Comparison of ENCODE assay signal across 8 cellular contexts in the genomic region with DNA sequence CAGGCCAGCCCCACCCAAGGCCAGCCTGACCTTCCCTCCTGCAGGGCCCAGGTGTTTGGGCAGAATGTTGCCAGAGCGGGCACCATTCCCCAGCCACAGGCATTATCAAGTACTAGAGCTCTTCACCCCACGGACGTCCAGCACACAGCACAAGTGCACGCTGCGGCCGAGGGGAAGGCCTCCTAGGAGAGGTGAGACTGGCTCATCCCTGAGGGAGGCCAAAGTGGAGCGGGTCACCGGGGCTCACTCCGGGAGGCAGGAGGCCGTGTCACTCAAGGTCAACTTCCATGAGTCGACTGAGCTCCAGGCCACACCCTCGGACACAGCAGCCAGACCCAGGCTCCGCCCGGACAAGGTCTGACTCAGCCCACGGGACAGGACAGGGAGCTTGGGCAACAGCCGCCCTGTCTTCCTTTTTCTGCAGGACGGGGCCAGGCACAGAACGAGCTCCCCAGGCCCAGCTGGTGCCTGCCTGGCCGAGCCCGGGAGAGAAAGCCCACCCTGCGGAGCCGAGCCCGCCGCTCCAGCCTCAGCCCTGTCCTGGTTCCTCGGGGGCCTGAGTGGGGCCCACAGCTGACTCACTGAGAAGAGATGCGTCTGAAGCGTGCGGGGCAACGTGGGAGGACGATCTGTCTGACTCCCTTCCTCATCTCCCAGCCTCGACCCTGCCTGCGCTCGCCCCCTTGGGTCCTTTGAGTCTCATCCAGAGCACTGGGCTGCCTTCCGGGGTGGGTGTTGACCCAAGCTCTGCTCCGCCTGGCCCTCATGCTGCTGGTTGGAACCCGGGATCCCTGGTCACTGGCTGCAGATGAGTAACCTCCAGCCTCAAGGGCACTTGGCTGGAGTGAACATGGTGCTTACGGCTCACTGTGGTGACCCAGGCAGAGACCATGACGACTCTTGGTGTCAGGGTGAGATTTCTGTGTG. TPM values are rescaled to one million over a fixed set of nuclear protein-coding genes. Genes with fewer than 3 reads are reported as not detected.
DNase-seq lines count a peak whose midpoint lies in the region; ATAC-seq and TF ChIP-seq lines count a peak whose summit lies in the region.

No MANE protein-coding gene starts in this region.

- ATAC-seq in GM19324 (IDR thresholded peaks at IDR 0.05; ENCODE audit: low FRiP score, unreplicated experiment) = no peak
- ATAC-seq in HG02571 (IDR thresholded peaks at IDR 0.05; ENCODE audit: unreplicated experiment) = no peak

- H3K27ac ChIP-seq in SJSA1 = no peak overlapping the region

- TF ChIP-seq CTCF in foreskin fibroblast (IDR thresholded peaks at IDR 0.05; ENCODE audit: low read depth, low read length) (no peak), GM20000 (IDR thresholded peaks at IDR 0.05; ENCODE audit: extremely low read depth, missing control alignments) (no peak)

- no peaks in the 10 kb centered on the region for H3K27me3 ChIP-seq in SJSA1 (replicated peaks)

- H3K9me3 ChIP-seq in SJSA1 (replicated peaks) = no peaks in the 10 kb centered on the region

- peak; percentile 91 for DNase-seq in EL
- peak; percentile 27 to 59 for DNase-seq in SJSA1 (ENCODE audit: low read depth in 1 of 2, low spot score in 2 of 2)
- DNase-seq in foreskin fibroblast = peak; percentile 93 to 96
- DNase-seq in pulmonary artery endothelial cell (ENCODE audit: low read depth, low spot score) = peak; percentile 45
- DNase-seq in GM20000 (ENCODE audit: low spot score) = no peak
- DNase-seq in cerebellum (ENCODE audit: low spot score) = no peak

- H3K36me3 ChIP-seq in SJSA1 = no peaks in the 10 kb centered on the region

- no peak overlapping the region for H3K4me3 ChIP-seq in SJSA1
- H3K4me3 ChIP-seq in foreskin fibroblast (ENCODE audit: low read depth in 1 of 2, low read length in 2 of 2) = peak overlapping the region; percentile 14 to 49

- peaks cover 7% of the 10 kb centered on the region for H3K4me1 ChIP-seq in SJSA1 (replicated peaks)

RNA-seq across cellular contexts. Expression of a gene that starts 1.6 kb away (rescaled TPM):
- not detected in 2 replicates for total RNA-seq in SJSA1 (2014; rRNA removed; shearing (Covaris generic))
- total RNA-seq in pulmonary artery endothelial cell = 1.1 and 4.5 TPM in 2 replicates
- total RNA-seq in cerebellum = 0.36 TPM

RNA-seq across cellular contexts. Expression of a gene that starts 13.0 kb away (rescaled TPM):
- 1.2 and 3.2 TPM in 2 replicates for total RNA-seq in SJSA1 (2014; rRNA removed; shearing (Covaris generic))
- total RNA-seq in pulmonary artery endothelial cell (6.3 and 13.5 TPM in 2 replicates), cerebellum (5.3 TPM)

RNA-seq across cellular contexts. Expression of a gene that starts 13.2 kb away (rescaled TPM):
- total RNA-seq in SJSA1 (2014; rRNA removed; shearing (Covaris generic)) = 29.9 and 87.6 TPM in 2 replicates
- total RNA-seq in pulmonary artery endothelial cell (124 and 276 TPM in 2 replicates), cerebellum (67.2 TPM)

RNA-seq across cellular contexts. Expression of a gene that starts 18.3 kb away (rescaled TPM):
- 24.8 and 26.1 TPM in 2 replicates for total RNA-seq in SJSA1 (2014; rRNA removed; shearing (Covaris generic))
- total RNA-seq in pulmonary artery endothelial cell = 65.7 and 83.6 TPM in 2 replicates
- total RNA-seq in cerebellum = 79.5 TPM

Comparison
In these comparisons a context has a peak if more than half of its experiments do, and no peak if none do; other contexts are left out.
1. DNase-seq: peak in EL (single experiment), SJSA1 (2 of 2), foreskin fibroblast (2 of 2) and pulmonary artery endothelial cell (single experiment); none in GM20000 (single experiment) and cerebellum (single experiment).